In genomic region chr5:111512026-111512405, GRCh38 we compare ENCODE assay signal across 8 cellular contexts. TPM values are rescaled to one million over a fixed set of nuclear protein-coding genes. Genes with fewer than 3 reads are reported as not detected.
DNase-seq lines count a peak whose midpoint lies in the region; ATAC-seq, FAIRE-seq and TF ChIP-seq lines count a peak whose summit lies in the region.

No MANE protein-coding gene starts in this region.

- TF ChIP-seq CTCF in AG04449 (IDR thresholded peaks at IDR 0.05; ENCODE audit: insufficient read depth, low read length, missing control alignments) (no peak), IMR-90 (conservative IDR thresholded peaks at IDR 0.05; ENCODE audit: low read depth, low read length) (no peak), heart right ventricle (IDR thresholded peaks at IDR 0.05) (no peak), sigmoid colon (IDR thresholded peaks at IDR 0.05) (no peak)

- intact Hi-C loops in IMR-90 (cut with micrococcal nuclease), result loop anchor here (2.0 to 10.0 kb wide), 2 partner anchors 287 to 757 kb away; partner anchors contain the start of gene CAMK4
- intact Hi-C loops in heart right ventricle (cut with DNase I), result loop anchor here in 1 of 10 donors (2.0 kb wide), 1 partner anchor 39 kb away; no protein-coding TSS in a partner anchor
- intact Hi-C loops in sigmoid colon (cut with DNase I), result no loop called here

- CTCF ChIA-PET in AG04449 (lab: Yijun Ruan, JAX), result interaction anchor here (1.3 to 2.7 kb wide), 3 partner anchors 20 to 647 kb away, joined by 4 to 15 read pairs (median 4); no protein-coding TSS in a partner anchor
- CTCF ChIA-PET in IMR-90 (lab: Yijun Ruan, JAX), result interaction anchor here (1.2 kb wide), 1 partner anchor 19 kb away, joined by 6 read pairs; no protein-coding TSS in a partner anchor
- CTCF ChIA-PET in activated CD8-positive, alpha-beta T cell treated with anti-CD3 and anti-CD28 coated beads, Interleukin-2, amount 10 ng/mL, durations not matched to agents 7 days and 5 days (lab: Charles Lee), result interaction anchor here (1.2 to 6.9 kb wide), 2 partner anchors 19 to 354 kb away, joined by 3 to 49 read pairs; no protein-coding TSS in a partner anchor

- H3K9me3 Mint-ChIP-seq in activated CD8-positive, alpha-beta T cell treated with anti-CD3 and anti-CD28 coated beads, Interleukin-2, amount 10 ng/mL, durations not matched to agents 7 days and 5 days (ENCODE audit: insufficient read depth), result no peaks in the 10 kb centered on the region

- no peak overlapping the region; the same call in 1 of the 2 replicates for H4K91ac ChIP-seq in IMR-90 (ENCODE audit: insufficient read depth, low read depth, low read length)

- H3K27ac ChIP-seq in IMR-90 (ENCODE audit: insufficient read depth, low read length) (peak overlapping the region; percentile 10), heart right ventricle (peak overlapping the region; percentile 18 to 93 (median 90)), sigmoid colon (peak overlapping the region; percentile 79 to 88 (median 84))

- peak overlapping the region; percentile 97 for H3K27ac Mint-ChIP-seq in activated CD8-positive, alpha-beta T cell treated with anti-CD3 and anti-CD28 coated beads, Interleukin-2, amount 10 ng/mL, durations not matched to agents 7 days and 5 days

- no peaks in the 10 kb centered on the region for H4K20me1 ChIP-seq in IMR-90 (ENCODE audit: insufficient read depth, low read length)

- peaks cover 0 to 15% of the 10 kb centered on the region in 2 experiments; a peak in 2 of 4 replicates for H3K79me1 ChIP-seq in IMR-90 (ENCODE audit: low read depth in 1 of 2, low read length in 2 of 2)

- H3K36me3 ChIP-seq in IMR-90 (ENCODE audit: control insufficient read depth, insufficient read depth, low read length) (no peaks in the 10 kb centered on the region), heart right ventricle (no peaks in the 10 kb centered on the region), sigmoid colon (no peaks in the 10 kb centered on the region)

- POLR2A ChIA-PET in AG04449 (lab: Yijun Ruan, JAX) (interaction anchor here (0.9 kb wide), 1 partner anchor 649 kb away, joined by 5 read pairs; no protein-coding TSS in a partner anchor), IMR-90 (lab: Charles Lee; ENCODE audit: unreplicated experiment) (no interaction called here)
- POLR2A ChIA-PET in activated CD8-positive, alpha-beta T cell treated with anti-CD3 and anti-CD28 coated beads, Interleukin-2, amount 10 ng/mL, durations not matched to agents 7 days and 5 days (lab: Charles Lee), result interaction anchor here (0.6 to 1.8 kb wide), 7 partner anchors 12 to 649 kb away, joined by 3 to 15 read pairs (median 5); no protein-coding TSS in a partner anchor

- peak; percentile 35 for FAIRE-seq in GM18507 (lab: Jason Lieb, UNC)

- H3K9me3 ChIP-seq in IMR-90 (ENCODE audit: control insufficient read depth, insufficient read depth, low read length), result no peaks in the 10 kb centered on the region
- H3K9me3 ChIP-seq in heart right ventricle, result no peaks in the 10 kb centered on the region
- H3K9me3 ChIP-seq in sigmoid colon, result no peaks in the 10 kb centered on the region

- 0 out of 2 replicates have a peak overlapping the region, but pooled peaks have one; percentile 10 for H2BK20ac ChIP-seq in IMR-90 (ENCODE audit: low read depth, low read length)

- no peak overlapping the region for H2AK5ac ChIP-seq in IMR-90 (ENCODE audit: low read depth, low read length)

- peak overlapping the region; percentile 54 to 67; a peak in 2 of 4 replicates for H4K8ac ChIP-seq in IMR-90 (ENCODE audit: low read depth in 2 of 2, low read length in 2 of 2)

- H3K4me1 ChIP-seq in IMR-90 (ENCODE audit: control insufficient read depth, insufficient read depth, low read length) (no peaks in the 10 kb centered on the region), heart right ventricle (peaks cover 0 to 40% (median 10%) of the 10 kb centered on the region in 9 donors), sigmoid colon (peaks cover 0 to 19% (median 6%) of the 10 kb centered on the region in 4 donors)

- no peaks in the 10 kb centered on the region for H3K27me3 ChIP-seq in IMR-90 (ENCODE audit: control insufficient read depth, insufficient read depth, low read length)
- no peaks in the 10 kb centered on the region for H3K27me3 ChIP-seq in heart right ventricle
- no peaks in the 10 kb centered on the region for H3K27me3 ChIP-seq in sigmoid colon

- WGBS in IMR-90 (ENCODE audit: extremely low coverage in 2 of 2, insufficient read length in 1 of 2), 2 experiments, result 0% methylated on average over 6 of the region's 25 CpGs; no CpG with 5 or more reads in 1 of the 2 experiments
- WGBS in heart right ventricle, 2 donors, result 0 to 1% methylated on average over 25 of the region's 25 CpGs
- WGBS in sigmoid colon, 2 donors, result 0% methylated on average over 25 of the region's 25 CpGs

- peak overlapping the region; percentile 98 for H3K4me3 Mint-ChIP-seq in activated CD8-positive, alpha-beta T cell treated with anti-CD3 and anti-CD28 coated beads, Interleukin-2, amount 10 ng/mL, durations not matched to agents 7 days and 5 days

- H3K14ac ChIP-seq in IMR-90 (replicated peaks; ENCODE audit: low read depth, low read length), result peak overlapping the region; percentile 79

- H3K9me1 ChIP-seq in IMR-90 (ENCODE audit: insufficient read depth, low read length), result no peaks in the 10 kb centered on the region

- dilution Hi-C loops in IMR-90 (cut with HindIII; ENCODE audit: low sequenced_read_pairs, unreplicated experiment), result no loop called here

- peak overlapping the region; percentile 27; the same call in 1 of the 2 replicates for H4K5ac ChIP-seq in IMR-90 (ENCODE audit: low read depth, low read length)

- peak overlapping the region; percentile 39; the same call in 1 of the 2 replicates for H3K23ac ChIP-seq in IMR-90 (ENCODE audit: low read depth, low read length)

- no peaks in the 10 kb centered on the region for H3K27me3 Mint-ChIP-seq in activated CD8-positive, alpha-beta T cell treated with anti-CD3 and anti-CD28 coated beads, Interleukin-2, amount 10 ng/mL, durations not matched to agents 7 days and 5 days (ENCODE audit: low read depth)

- no peak for TF ChIP-seq POLR2A in IMR-90 (IDR thresholded peaks at IDR 0.05; ENCODE audit: low read depth, low read length)
- no peak for TF ChIP-seq POLR2A in sigmoid colon (IDR thresholded peaks at IDR 0.05)

- peaks cover 23% of the 10 kb centered on the region for H3K36me3 Mint-ChIP-seq in activated CD8-positive, alpha-beta T cell treated with anti-CD3 and anti-CD28 coated beads, Interleukin-2, amount 10 ng/mL, durations not matched to agents 7 days and 5 days (ENCODE audit: low read depth)

- no peak for TF ChIP-seq RAD21 in IMR-90 (IDR thresholded peaks at IDR 0.05; ENCODE audit: low read length)

- H3K4me2 ChIP-seq in IMR-90 (ENCODE audit: low read depth, low read length), result peak overlapping the region; percentile 66

- DNase-seq in AG04449 (ENCODE audit: low read depth, low spot score) (no peak), GM18507 (ENCODE audit: extremely low spot score, insufficient read length, low read depth) (no peak), IMR-90 (peak; percentile 31), heart right ventricle (peak in 1 of 2 donors; percentile 44), sigmoid colon (peak; percentile 77)
- DNase-seq in activated CD8-positive, alpha-beta T cell treated with anti-CD3 and anti-CD28 coated beads, Interleukin-2, amount 10 ng/mL, durations not matched to agents 7 days and 5 days, result peak; percentile 43

- H3K4me1 Mint-ChIP-seq in activated CD8-positive, alpha-beta T cell treated with anti-CD3 and anti-CD28 coated beads, Interleukin-2, amount 10 ng/mL, durations not matched to agents 7 days and 5 days (ENCODE audit: low read depth), result peaks cover 49% of the 10 kb centered on the region

- H3K9ac ChIP-seq in IMR-90 (ENCODE audit: low read depth, low read length), result peak overlapping the region; percentile 41

- ATAC-seq in IMR-90 (ENCODE audit: low read depth) (peak; percentile 25), heart right ventricle (peak in 6 of 8 donors; percentile 7 to 54 (median 26)), GM21423 (IDR thresholded peaks at IDR 0.05; ENCODE audit: unreplicated experiment) (no peak), GM18498 (IDR thresholded peaks at IDR 0.05; ENCODE audit: unreplicated experiment) (no peak)
- ATAC-seq in activated CD8-positive, alpha-beta T cell treated with anti-CD3 and anti-CD28 coated beads, Interleukin-2, amount 10 ng/mL, durations not matched to agents 7 days and 5 days, result no peak

- peak overlapping the region; percentile 90 for H2AFZ ChIP-seq in IMR-90 (replicated peaks; ENCODE audit: low read length, poor library complexity)

- in situ Hi-C loops in IMR-90 (cut with MboI; ENCODE audit: low sequenced_read_pairs), result no loop called here

- H3K4ac ChIP-seq in IMR-90 (ENCODE audit: low read depth, low read length), result peak overlapping the region; percentile 65

- H3K4me3 ChIP-seq in AG04449 (ENCODE audit: low read depth, low read length) (peak overlapping the region; percentile 87), IMR-90 (ENCODE audit: insufficient read depth, low read depth, low read length) (peak overlapping the region; percentile 74), heart right ventricle (peak overlapping the region; percentile 60 to 93 (median 86)), sigmoid colon (peak overlapping the region; percentile 61 to 87 (median 76))

- H2AK9ac ChIP-seq in IMR-90 (replicated peaks; ENCODE audit: low read depth, low read length, poor library complexity), result peak overlapping the region; percentile 90

- peak overlapping the region; percentile 52 for H2BK5ac ChIP-seq in IMR-90 (ENCODE audit: low read depth, low read length, poor library complexity, severe bottlenecking)

- no peak for TF ChIP-seq EP300 in sigmoid colon (IDR thresholded peaks at IDR 0.05)

- H2BK15ac ChIP-seq in IMR-90 (ENCODE audit: low read depth, low read length), result no peak overlapping the region

- peak overlapping the region; percentile 7 for H3K18ac ChIP-seq in IMR-90 (ENCODE audit: low read depth, low read length)

- no TSS peak for BruUV-seq in IMR-90 (replicated peaks; lab: Mats Ljungman, UMichigan)

- 0 out of 2 replicates have a peak overlapping the region, but pooled peaks have one; percentile 43 for H3K56ac ChIP-seq in IMR-90 (ENCODE audit: extremely low read depth, insufficient read depth, low read length)

- H2BK120ac ChIP-seq in IMR-90 (ENCODE audit: low read depth, low read length), result peak overlapping the region; percentile 50

TF ChIP-seq in IMR-90, 13 proteins besides CTCF, POLR2A, EP300 and RAD21 (continues in another document):
- TF ChIP-seq RCOR1 (IDR thresholded peaks at IDR 0.05; ENCODE audit: insufficient replicate concordance, low read length) (no peak), MAFK (IDR thresholded peaks at IDR 0.05; ENCODE audit: low read depth, low read length) (no peak), RFX5 (IDR thresholded peaks at IDR 0.05; ENCODE audit: low read depth, low read length) (no peak)

RNA-seq across cellular contexts. Expression of gene STARD4, which starts 0.3 kb away (rescaled TPM):
- total RNA-seq in IMR-90 (2012; rRNA removed) (30.3 and 63.0 TPM in 2 replicates), heart right ventricle (10 to 100 TPM in 3 of 10 donors, 1 to 10 TPM in 7; 3.5 to 14.0 (median 6.1) TPM), sigmoid colon (1 to 10 TPM; 3.3 to 8.6 (median 7.8) TPM)
- polyA plus RNA-seq in IMR-90 (2012; rRNA removed) (15.9 and 21.5 TPM in 2 replicates), heart right ventricle (1 to 10 TPM; 2.9 to 8.5 TPM), sigmoid colon (10 to 100 TPM; 13.2 to 24.5 (median 23.9) TPM)
- 4.1 and 10.6 TPM in 2 replicates for polyA plus RNA-seq in IMR-90 (2012; cell fraction: cytosol; rRNA removed)
- 4.4 and 26.9 TPM in 2 replicates for polyA plus RNA-seq in IMR-90 (2012; cell fraction: nucleus; rRNA removed; ENCODE audit: low replicate concordance)
- total RNA-seq in activated CD8-positive, alpha-beta T cell treated with anti-CD3 and anti-CD28 coated beads, Interleukin-2, amount 10 ng/mL, durations not matched to agents 7 days and 5 days, result 10 to 100 TPM; 52.3 to 55.9 TPM

Comparison
In these comparisons a context has a peak if more than half of its experiments do, and no peak if none do; other contexts are left out.
1. DNase-seq: peak in IMR-90 (single experiment), activated CD8-positive, alpha-beta T cell treated with anti-CD3 and anti-CD28 coated beads, Interleukin-2, amount 10 ng/mL, durations not matched to agents 7 days and 5 days (single experiment) and sigmoid colon (single experiment); none in AG04449 (single experiment) and GM18507 (single experiment).
2. ATAC-seq: peak in IMR-90 (single experiment) and heart right ventricle (6 of 8); none in activated CD8-positive, alpha-beta T cell treated with anti-CD3 and anti-CD28 coated beads, Interleukin-2, amount 10 ng/mL, durations not matched to agents 7 days and 5 days (single experiment), GM21423 (single experiment) and GM18498 (single experiment).
3. H3K27ac ChIP-seq: peak in every context shown above with its lines; median percentile 90 in heart right ventricle; 84 in sigmoid colon; 10 in IMR-90.
4. Peak in every context shown above with its lines, with median percentiles within 50 percentile points of each other: H3K4me3 ChIP-seq.